In genomic region chr16:84919751-84920150, GRCh38 we compare ENCODE assay signal across 16 cellular contexts.
DNase-seq lines count a peak whose midpoint lies in the region; ATAC-seq, FAIRE-seq and TF ChIP-seq lines count a peak whose summit lies in the region.
"Had no signal": no experiment of that assay in that cellular context is flagged by ENCODE, and none has a peak within 500 bp of the region (broad histone marks: within the 10 kb centered on the region; RNA-seq: fewer than 3 reads in every experiment).

No MANE protein-coding gene starts in this region.

- H3K9ac ChIP-seq in keratinocyte (ENCODE audit: control insufficient read depth, extremely low read depth, insufficient read depth, low read length) (no peak overlapping the region), trophoblast cell (ENCODE audit: low read length) (no peak overlapping the region)

- H4K91ac ChIP-seq in trophoblast cell (ENCODE audit: low read depth, low read length) = peak overlapping the region; percentile 4

- no peak overlapping the region for H3K14ac ChIP-seq in trophoblast cell (ENCODE audit: low read length)

- peak overlapping the region; percentile 5 for H2BK12ac ChIP-seq in trophoblast cell (ENCODE audit: low read length)

- H3K23ac ChIP-seq in trophoblast cell (ENCODE audit: low read length) = no peak overlapping the region

- peak overlapping the region; percentile 11 for H2BK5ac ChIP-seq in trophoblast cell (ENCODE audit: low read depth, low read length, poor library complexity)

- dilution Hi-C loops in keratinocyte (cut with MboI; ENCODE audit: extremely low pct_ligation_motif_present, low sequenced_read_pairs) = no loop called here

- no peak overlapping the region for H3K4me3 Mint-ChIP-seq in WTC11

- H3K9me1 ChIP-seq in keratinocyte (ENCODE audit: control insufficient read depth, extremely low read depth, insufficient read depth, low read length) = no peaks in the 10 kb centered on the region

- CTCF ChIA-PET in WTC11 (lab: Charles Lee) = interaction anchor here (0.7 to 1.8 kb wide), 4 partner anchors 32 to 415 kb away, joined by 3 to 12 read pairs (median 3); partner anchors contain the start of gene CRISPLD2

- no peak overlapping the region for H4K12ac ChIP-seq in trophoblast cell (ENCODE audit: low read depth, low read length)

- no peaks in the 10 kb centered on the region for H3K36me3 Mint-ChIP-seq in WTC11

- no peak overlapping the region for H4K8ac ChIP-seq in trophoblast cell (ENCODE audit: low read depth, low read length)

- H3K4me3 ChIP-seq in keratinocyte (ENCODE audit: control insufficient read depth in 2 of 3, extremely low read depth in 1 of 3, insufficient read depth in 2 of 3, low read depth in 1 of 3, low read length in 3 of 3) = no peak overlapping the region
- no peak overlapping the region for H3K4me3 ChIP-seq in trophoblast cell (ENCODE audit: low read depth, low read length)
- no peak overlapping the region for H3K4me3 ChIP-seq in transverse colon
- no peak overlapping the region for H3K4me3 ChIP-seq in thyroid gland (replicated peaks in 1 of 3)
- H3K4me3 ChIP-seq: PC-9 had no signal

- H3K4me1 ChIP-seq in keratinocyte (ENCODE audit: control insufficient read depth, extremely low read depth, insufficient read depth, low read length) (peaks cover 3% of the 10 kb centered on the region), trophoblast cell (ENCODE audit: control insufficient read depth in 1 of 2, insufficient read depth in 2 of 2, low read length in 2 of 2) (peaks cover 17 to 20% of the 10 kb centered on the region in 2 experiments), transverse colon (peaks cover 3 to 19% (median 10%) of the 10 kb centered on the region in 4 donors), thyroid gland (peaks cover 8 to 20% of the 10 kb centered on the region in 2 donors)

- ATAC-seq in WTC11 = peak; percentile 83
- ATAC-seq in HG03432 (IDR thresholded peaks at IDR 0.05; ENCODE audit: unreplicated experiment) = no peak

- peaks cover 16% of the 10 kb centered on the region for H3K27me3 ChIP-seq in keratinocyte (ENCODE audit: control insufficient read depth, extremely low read depth, insufficient read depth, low read length)
- H3K27me3 ChIP-seq in trophoblast cell (ENCODE audit: insufficient read depth, low read length) = no peaks in the 10 kb centered on the region
- H3K27me3 ChIP-seq in transverse colon = peaks cover 8% of the 10 kb centered on the region
- no peaks in the 10 kb centered on the region for H3K27me3 ChIP-seq in thyroid gland

- TF ChIP-seq CTCF in WTC11 (IDR thresholded peaks at IDR 0.05) = no peak
- TF ChIP-seq CTCF in keratinocyte (optimal IDR thresholded peaks at IDR 0.05 in 1 of 3, IDR thresholded peaks at IDR 0.05 in 1 of 3, conservative IDR thresholded peaks at IDR 0.05 in 1 of 3; ENCODE audit: extremely low read depth in 1 of 3, insufficient read depth in 2 of 3, low read length in 3 of 3) = no peak
- no peak for TF ChIP-seq CTCF in transverse colon (IDR thresholded peaks at IDR 0.05)
- no peak for TF ChIP-seq CTCF in thyroid gland (IDR thresholded peaks at IDR 0.05)
- no peak for TF ChIP-seq CTCF in GM20000 (IDR thresholded peaks at IDR 0.05; ENCODE audit: extremely low read depth, missing control alignments)

- H3K4me1 Mint-ChIP-seq in WTC11 = peaks cover 7% of the 10 kb centered on the region

- H2BK120ac ChIP-seq in trophoblast cell (ENCODE audit: insufficient read depth, low read length, poor library complexity) = no peak overlapping the region

- no peaks in the 10 kb centered on the region for H3K9me3 Mint-ChIP-seq in WTC11

- H3K4ac ChIP-seq in trophoblast cell (ENCODE audit: low read depth, low read length) = no peak overlapping the region

- H3K9me3 ChIP-seq in keratinocyte (ENCODE audit: control insufficient read depth, low read depth, low read length) (no peaks in the 10 kb centered on the region), trophoblast cell (ENCODE audit: insufficient read depth, low read depth, low read length) (no peaks in the 10 kb centered on the region), transverse colon (no peaks in the 10 kb centered on the region), thyroid gland (no peaks in the 10 kb centered on the region)

- DNase-seq in WTC11 (ENCODE audit: low spot score) (peak; percentile 42), keratinocyte (ENCODE audit: low read depth, low spot score) (no peak), trophoblast cell (no peak), transverse colon (no peak), thyroid gland (no peak), GM20000 (ENCODE audit: low spot score) (no peak)
- DNase-seq: C1 segment of cervical spinal cord, KG1, NCI-H1417, NCI-H187, NCI-H226, NCI-H524, PC-9 had no signal

- H3K36me3 ChIP-seq in keratinocyte (ENCODE audit: control insufficient read depth in 2 of 2, extremely low read depth in 1 of 2, insufficient read depth in 2 of 2, low read length in 2 of 2) = no peaks in the 10 kb centered on the region
- H3K36me3 ChIP-seq in trophoblast cell (ENCODE audit: control insufficient read depth in 1 of 2, insufficient read depth in 2 of 2, low read length in 2 of 2) = no peaks in the 10 kb centered on the region
- H3K36me3 ChIP-seq in transverse colon = no peaks in the 10 kb centered on the region
- H3K36me3 ChIP-seq in thyroid gland = no peaks in the 10 kb centered on the region

- H2AK5ac ChIP-seq in trophoblast cell (ENCODE audit: low read length) = no peak overlapping the region

- no peak overlapping the region for H2AFZ ChIP-seq in keratinocyte (ENCODE audit: control insufficient read depth, low read length)
- H2AFZ ChIP-seq in trophoblast cell (ENCODE audit: insufficient read depth, low read length, poor library complexity) = no peak overlapping the region
- H2AFZ ChIP-seq: PC-9 had no signal

- intact Hi-C loops in transverse colon (cut with DNase I; ENCODE audit: low total_unique reads) = no loop called here
- intact Hi-C loops in thyroid gland (cut with DNase I) = no loop called here

- H3K79me2 ChIP-seq in keratinocyte (ENCODE audit: control insufficient read depth, insufficient read depth, low read length) (no peaks in the 10 kb centered on the region), trophoblast cell (ENCODE audit: control insufficient read depth, insufficient read depth, low read length, poor library complexity) (no peaks in the 10 kb centered on the region)

- H3K4me2 ChIP-seq in keratinocyte (ENCODE audit: control insufficient read depth, extremely low read depth, insufficient read depth, low read depth, low read length) = peak overlapping the region; percentile 24
- no peak overlapping the region for H3K4me2 ChIP-seq in trophoblast cell (ENCODE audit: low read length)
- H3K4me2 ChIP-seq: PC-9 had no signal

- H3K18ac ChIP-seq in trophoblast cell (ENCODE audit: low read length) = no peak overlapping the region

- FAIRE-seq in keratinocyte (lab: Jason Lieb, UNC) = no peak
- FAIRE-seq: D721Med, GM12891 had no signal

- H3K27ac Mint-ChIP-seq in WTC11 = no peak overlapping the region

- WGBS in trophoblast cell (ENCODE audit: extremely low coverage, insufficient coverage, insufficient read length) = no CpG with 5 or more reads among the region's 12 CpGs
- 64 to 68% methylated on average over 3 to 12 of the region's 12 CpGs for WGBS in transverse colon (ENCODE audit: low coverage in 1 of 2), 2 donors
- WGBS in thyroid gland, 2 donors = 79% methylated on average over 11 to 12 of the region's 12 CpGs

- POLR2A ChIA-PET in WTC11 (lab: Charles Lee) = no interaction called here

- TF ChIP-seq EP300 in transverse colon (IDR thresholded peaks at IDR 0.05; ENCODE audit: low read depth) = no peak

- in situ Hi-C loops in transverse colon (cut with MboI; ENCODE audit: low pct_ligation_motif_present in 1 of 4, low pct_unique_long_range_greater_than_20kb in 1 of 4, low sequenced_read_pairs in 3 of 4) = no loop called here

- H3K79me1 ChIP-seq in trophoblast cell (ENCODE audit: low read length) = peaks cover 18% of the 10 kb centered on the region

- no peaks in the 10 kb centered on the region for H4K20me1 ChIP-seq in keratinocyte (ENCODE audit: control insufficient read depth, extremely low read depth, insufficient read depth, low read length)

- no peaks in the 10 kb centered on the region for H3K27me3 Mint-ChIP-seq in WTC11 (ENCODE audit: low read depth)

- H3K27ac ChIP-seq in keratinocyte (ENCODE audit: control insufficient read depth, insufficient read depth, low read length) = no peak overlapping the region
- H3K27ac ChIP-seq in trophoblast cell (ENCODE audit: low read depth, low read length) = peak overlapping the region; percentile 4
- peak overlapping the region in 3 of 4 donors; percentile 38 to 65 (median 54) for H3K27ac ChIP-seq in transverse colon
- no peak overlapping the region for H3K27ac ChIP-seq in thyroid gland
- H3K27ac ChIP-seq: PC-9 had no signal

- TF ChIP-seq POLR2A in transverse colon (IDR thresholded peaks at IDR 0.05) (no peak), thyroid gland (IDR thresholded peaks at IDR 0.05) (no peak)

TF ChIP-seq in WTC11, 78 proteins besides CTCF, POLR2A, EP300 and RAD21 (continues in another document):
- TF ChIP-seq E2F1 (CRISPR knock-in tag; IDR thresholded peaks at IDR 0.05) (no peak), ZNF121 (CRISPR knock-in tag; IDR thresholded peaks at IDR 0.05) (no peak), EMX1 (CRISPR knock-in tag; IDR thresholded peaks at IDR 0.05) (no peak), TP53 (CRISPR knock-in tag; IDR thresholded peaks at IDR 0.05) (no peak), FOXK1 (CRISPR knock-in tag; IDR thresholded peaks at IDR 0.05) (no peak)
- TF ChIP-seq, protein P1, sequence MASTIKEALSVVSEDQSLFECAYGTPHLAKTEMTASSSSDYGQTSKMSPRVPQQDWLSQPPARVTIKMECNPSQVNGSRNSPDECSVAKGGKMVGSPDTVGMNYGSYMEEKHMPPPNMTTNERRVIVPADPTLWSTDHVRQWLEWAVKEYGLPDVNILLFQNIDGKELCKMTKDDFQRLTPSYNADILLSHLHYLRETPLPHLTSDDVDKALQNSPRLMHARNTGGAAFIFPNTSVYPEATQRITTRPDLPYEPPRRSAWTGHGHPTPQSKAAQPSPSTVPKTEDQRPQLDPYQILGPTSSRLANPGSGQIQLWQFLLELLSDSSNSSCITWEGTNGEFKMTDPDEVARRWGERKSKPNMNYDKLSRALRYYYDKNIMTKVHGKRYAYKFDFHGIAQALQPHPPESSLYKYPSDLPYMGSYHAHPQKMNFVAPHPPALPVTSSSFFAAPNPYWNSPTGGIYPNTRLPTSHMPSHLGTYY (CRISPR knock-in tag; IDR thresholded peaks at IDR 0.05) = no peak
- TF ChIP-seq, protein P2, sequence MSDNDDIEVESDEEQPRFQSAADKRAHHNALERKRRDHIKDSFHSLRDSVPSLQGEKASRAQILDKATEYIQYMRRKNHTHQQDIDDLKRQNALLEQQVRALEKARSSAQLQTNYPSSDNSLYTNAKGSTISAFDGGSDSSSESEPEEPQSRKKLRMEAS (CRISPR knock-in tag; IDR thresholded peaks at IDR 0.05) = no peak

Comparison
In these comparisons a context has a peak if more than half of its experiments do, and no peak if none do; other contexts are left out.
1. H3K27ac ChIP-seq: peak in trophoblast cell (single experiment) and transverse colon (3 of 4); none in keratinocyte (single experiment) and thyroid gland (0 of 3).